Comparison of ENCODE assay signal across 8 cellular contexts in the genomic region with DNA sequence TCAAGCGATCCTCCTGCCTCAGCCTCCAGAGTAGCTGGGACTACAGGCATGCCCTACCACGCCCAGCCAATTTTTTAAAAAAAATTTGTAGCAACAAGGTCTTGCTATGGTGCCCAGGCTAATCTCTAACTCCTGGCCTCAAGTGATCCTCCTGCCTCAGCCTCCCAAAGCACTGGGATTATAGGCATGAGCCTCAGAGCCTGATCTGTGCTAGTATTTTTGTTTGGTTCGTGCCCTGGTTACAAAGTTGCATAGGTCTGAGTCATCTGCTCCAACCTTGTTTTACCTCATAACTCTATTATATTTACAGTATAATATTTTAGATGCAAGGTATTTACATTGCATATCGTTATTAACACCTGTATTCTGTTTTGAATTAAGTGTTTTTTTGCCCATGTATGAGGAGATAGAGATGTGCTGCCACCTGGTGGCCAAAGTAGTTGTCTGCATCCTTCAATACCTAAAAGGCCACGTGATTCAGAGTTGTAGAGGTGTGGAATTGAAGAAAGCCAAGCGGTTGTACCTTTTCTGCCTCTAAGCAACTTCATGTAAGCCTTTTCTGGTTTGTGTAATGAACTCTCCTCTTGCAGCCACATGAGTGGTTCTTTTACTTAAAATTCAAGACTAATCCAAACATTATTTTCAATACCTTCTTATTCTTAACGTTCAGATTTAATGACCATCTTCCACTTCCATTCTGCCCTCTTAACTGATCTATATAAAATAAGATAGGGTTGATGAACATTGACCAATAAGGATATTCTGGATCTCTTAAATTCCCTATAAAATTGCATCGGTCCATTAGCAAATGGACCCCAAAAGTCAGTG. TPM values are rescaled to one million over a fixed set of nuclear protein-coding genes. Genes with fewer than 3 reads are reported as not detected.
DNase-seq lines count a peak whose midpoint lies in the region; ATAC-seq, FAIRE-seq and TF ChIP-seq lines count a peak whose summit lies in the region.

No MANE protein-coding gene starts in this region.

- no peak overlapping the region for H2AFZ ChIP-seq in GM12878 (ENCODE audit: control insufficient read depth, low read depth, low read length)

- DNase-seq in GM10266 (ENCODE audit: extremely low spot score) (peak; percentile 64), NCI-H2029 (lab: John Stamatoyannopoulos, UW) (peak; percentile 60), GM12878 (ENCODE audit: low read depth, low spot score) (peak; percentile 56), immature natural killer cell (peak; percentile 60 to 71 (median 61))
- peak; percentile 82 for DNase-seq in stimulated activated CD4-positive, alpha-beta T cell treated with anti-CD3 and anti-CD28 coated beads, Interleukin-15, amount 100 ng/mL, for 24 hours

- CTCF ChIA-PET in GM12878 (lab: Yijun Ruan, JAX): interaction anchor here (0.7 to 2.7 kb wide), 14 partner anchors 20 to 495 kb away, joined by 3 to 16 read pairs (median 5); partner anchors contain the start of gene CABYR

- SMC1A ChIA-PET in GM12878 (lab: Charles Lee; ENCODE audit: uncharacterized antibody, unreplicated experiment): interaction anchor here (0.6 to 3.0 kb wide), 13 partner anchors 92 to 494 kb away, joined by 3 to 10 read pairs (median 5); no protein-coding TSS in a partner anchor

- intact Hi-C loops in GM12878 (cut with micrococcal nuclease; ENCODE audit: unreplicated experiment): loop anchor here (1.0 to 5.0 kb wide), 5 partner anchors 102 to 496 kb away; no protein-coding TSS in a partner anchor

- H3K4me3 Mint-ChIP-seq in immature natural killer cell: no peak overlapping the region

- H3K36me3 Mint-ChIP-seq in immature natural killer cell: peaks cover 22 to 36% (median 24%) of the 10 kb centered on the region in 3 donors

- peak; percentile 86 for TF ChIP-seq RAD21 in GM12878 (IDR thresholded peaks at IDR 0.05; ENCODE audit: insufficient read depth, low read depth, low read length)

- H3K27me3 Mint-ChIP-seq in immature natural killer cell (ENCODE audit: low read depth in 3 of 3): peaks cover 0 to 2% (median 2%) of the 10 kb centered on the region in 3 donors

- POLR2A ChIA-PET in GM12878 (lab: Charles Lee): no interaction called here

- RAD21 ChIA-PET in GM12878 (lab: Charles Lee; ENCODE audit: unreplicated experiment): interaction anchor here (0.6 to 1.7 kb wide), 8 partner anchors 19 to 296 kb away, joined by 3 to 6 read pairs (median 3); partner anchors contain the start of gene CABYR

- H3K9ac ChIP-seq in GM12878 (ENCODE audit: control insufficient read depth, insufficient read depth, low read length): no peak overlapping the region

- WGBS in GM12878 (ENCODE audit: insufficient coverage, insufficient replicate concordance, low lambda C conversion rate, missing lambda C conversion rate): 47% methylated on average over 8 of the region's 8 CpGs

- peak; percentile 63 for ATAC-seq in HG02870 (IDR thresholded peaks at IDR 0.05; ENCODE audit: unreplicated experiment)
- ATAC-seq in GM12878: peak; percentile 93
- ATAC-seq in HG03108 (IDR thresholded peaks at IDR 0.05; ENCODE audit: unreplicated experiment): no peak

- TF ChIP-seq CTCF in GM10266 (IDR thresholded peaks at IDR 0.05; ENCODE audit: control insufficient read depth, insufficient read depth, low read depth, missing control alignments) (peak; percentile 80), GM12878 (IDR thresholded peaks at IDR 0.05 in 2 of 3, conservative IDR thresholded peaks at IDR 0.05 in 1 of 3; ENCODE audit: control insufficient read depth in 2 of 3, extremely low read depth in 1 of 3, insufficient read depth in 1 of 3, low read depth in 3 of 3, low read length in 3 of 3) (peak; percentile 64 to 78 (median 77))

- no peak overlapping the region for H3K27ac ChIP-seq in GM12878 (ENCODE audit: control insufficient read depth, insufficient read depth)

- H3K4me2 ChIP-seq in GM12878 (ENCODE audit: control insufficient read depth, insufficient read depth): no peak overlapping the region

- FAIRE-seq in TTC549 (lab: Jason Lieb, UNC) (peak; percentile 84), GM12878 (lab: Jason Lieb, UNC) (peak; percentile 100)

- H4K20me1 ChIP-seq in GM12878 (ENCODE audit: control insufficient read depth, insufficient read depth): no peaks in the 10 kb centered on the region

- no TSS peak for BruUV-seq in GM12878 (replicated peaks; lab: Mats Ljungman, UMichigan)

- H3K4me1 Mint-ChIP-seq in immature natural killer cell: peaks cover 23 to 36% of the 10 kb centered on the region in 2 donors

- TF ChIP-seq POLR2A in GM12878 (IDR thresholded peaks at IDR 0.05; ENCODE audit: low read depth, low read length): no peak

- H3K4me1 ChIP-seq in GM12878 (ENCODE audit: control insufficient read depth, insufficient read depth, low read length): no peaks in the 10 kb centered on the region

- H3K79me2 ChIP-seq in GM12878 (ENCODE audit: control insufficient read depth, insufficient read depth, low read length): no peaks in the 10 kb centered on the region

- TF ChIP-seq EP300 in GM12878 (IDR thresholded peaks at IDR 0.05; ENCODE audit: borderline replicate concordance in 1 of 2, control insufficient read depth in 1 of 2, low read depth in 2 of 2, low read length in 2 of 2): no peak

- peaks cover 0 to 14% of the 10 kb centered on the region in 2 experiments; a peak in 3 of 4 replicates for H3K36me3 ChIP-seq in GM12878 (ENCODE audit: control insufficient read depth in 2 of 2, insufficient read depth in 2 of 2, low read length in 1 of 2)

- in situ Hi-C loops in GM12878 (cut with MboI): loop anchor here (5.0 kb wide), 1 partner anchor 287 kb away; no protein-coding TSS in a partner anchor

- no peaks in the 10 kb centered on the region for H3K9me3 ChIP-seq in GM12878 (replicated peaks; ENCODE audit: control insufficient read depth, insufficient read depth, low read length)

- H3K4me3 ChIP-seq in GM12878: no peak overlapping the region

- H3K27ac Mint-ChIP-seq in immature natural killer cell: peak overlapping the region in 1 of 6 donors; percentile 76

- no peaks in the 10 kb centered on the region for H3K9me3 Mint-ChIP-seq in immature natural killer cell

- no peaks in the 10 kb centered on the region for H3K27me3 ChIP-seq in GM12878 (replicated peaks in 1 of 2; ENCODE audit: control insufficient read depth in 2 of 2, insufficient read depth in 2 of 2, low read length in 1 of 2)

TF ChIP-seq in GM12878, 131 proteins besides CTCF, POLR2A, EP300 and RAD21:
- TF ChIP-seq BHLHE40 (IDR thresholded peaks at IDR 0.05; ENCODE audit: borderline replicate concordance in 1 of 2, low read depth in 2 of 2, low read length in 1 of 2) (peak; percentile 30 to 41; a peak in 1 of 4 replicates), ATF7 (IDR thresholded peaks at IDR 0.05; ENCODE audit: low read depth) (no peak), USF1 (IDR thresholded peaks at IDR 0.05; ENCODE audit: borderline replicate concordance, extremely low read length, insufficient read depth, low read depth, low read length) (peak; percentile 81), IKZF2 (IDR thresholded peaks at IDR 0.05) (no peak), ASH2L (IDR thresholded peaks at IDR 0.05; ENCODE audit: borderline replicate concordance, low read depth) (no peak), BRCA1 (IDR thresholded peaks at IDR 0.05; ENCODE audit: low read depth, low read length) (no peak), RAD51 (IDR thresholded peaks at IDR 0.05) (peak; percentile 96), USF2 (IDR thresholded peaks at IDR 0.05; ENCODE audit: borderline replicate concordance, low read depth, low read length) (peak; percentile 77), SMC3 (IDR thresholded peaks at IDR 0.05; ENCODE audit: borderline replicate concordance, low read length) (peak; percentile 85)
- TF ChIP-seq, protein P1, sequence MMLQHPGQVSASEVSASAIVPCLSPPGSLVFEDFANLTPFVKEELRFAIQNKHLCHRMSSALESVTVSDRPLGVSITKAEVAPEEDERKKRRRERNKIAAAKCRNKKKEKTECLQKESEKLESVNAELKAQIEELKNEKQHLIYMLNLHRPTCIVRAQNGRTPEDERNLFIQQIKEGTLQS (IDR thresholded peaks at IDR 0.05; ENCODE audit: borderline replicate concordance, extremely low read depth, low read depth, low read length): peak; percentile 76; the same call in 1 of the 2 replicates

RNA-seq across cellular contexts. Expression of gene CABYR, which starts 19.9 kb away (rescaled TPM):
- total RNA-seq in GM12878 (2013; cell fraction: nucleolus; rRNA removed): 2.3 and 3.8 TPM in 2 replicates
- total RNA-seq in GM12878 (2014; rRNA removed) (2.1 and 2.7 TPM in 2 replicates), GM12878 (2014; rRNA removed; fragmentation: Illumina TruSeq; extraction: Trizol) (1.9 and 2.4 TPM in 2 replicates), GM12878 (2021) (1.0 and 1.4 TPM in 2 replicates)
- 1.1 TPM for polyA plus RNA-seq in GM12878 (2011; ENCODE audit: low read depth)
- polyA plus RNA-seq in GM12878 (2011; rRNA removed) (0.17 and 0.29 TPM in 2 replicates), GM12878 (2014; fragmentation: Illumina TruSeq; extraction: Trizol) (2.8 and 3.6 TPM in 2 replicates), GM12878 (2014; fragmentation: Nextera tagmentation; extraction: Ambion mirVana) (1 to 10 TPM; 1.4 to 2.2 TPM), GM12878 (2014; rRNA removed) (1.5 and 1.7 TPM in 2 replicates), GM12878 (2016; fragmentation: Nextera tagmentation; extraction: Ambion mirVana) (1 to 10 TPM; 1.3 to 2.1 TPM), immature natural killer cell (not detected)
- polyA plus RNA-seq in GM12878 (2011; cell fraction: cytosol; rRNA removed): 0.18 and 0.28 TPM in 2 replicates
- polyA plus RNA-seq in GM12878 (2011; cell fraction: nucleus; rRNA removed): 0.57 and 1.0 TPM in 2 replicates
- polyA plus RNA-seq in GM12878 (2012): 1.0 and 1.5 TPM in 2 replicates
- 0.72 TPM in 1 of 2 replicates, not detected in the other for polyA minus RNA-seq in GM12878 (2011; rRNA and poly(A)+ RNA removed)
- polyA minus RNA-seq in GM12878 (2011; cell fraction: cytosol; rRNA and poly(A)+ RNA removed): not detected in 2 replicates
- polyA minus RNA-seq in GM12878 (2011; cell fraction: nucleus; rRNA and poly(A)+ RNA removed): 0.48 TPM in 1 of 2 replicates, not detected in the other
